ENCODE assay signal across 15 cellular contexts in genomic region chr17:55699178-55699865, GRCh38. TPM values are rescaled to one million over a fixed set of nuclear protein-coding genes. Genes with fewer than 3 reads are reported as not detected.
DNase-seq lines count a peak whose midpoint lies in the region; ATAC-seq and TF ChIP-seq lines count a peak whose summit lies in the region.
"Had no signal": no experiment of that assay in that cellular context is flagged by ENCODE, and none has a peak within 500 bp of the region (broad histone marks: within the 10 kb centered on the region; RNA-seq: fewer than 3 reads in every experiment).

No MANE protein-coding gene starts in this region.

- no peak overlapping the region for H3K27ac Mint-ChIP-seq in activated naive CD4-positive, alpha-beta T cell treated with anti-CD3 and anti-CD28 coated beads, Interleukin-2, amount 10 ng/mL, durations not matched to agents 7 days and 5 days
- H3K27ac Mint-ChIP-seq: activated T-helper 17 cell treated with anti-CD3 and anti-CD28 coated beads, Interleukin-2, amount 50 U/mL, for 72 hours had no signal

- CTCF ChIA-PET in activated naive CD4-positive, alpha-beta T cell treated with anti-CD3 and anti-CD28 coated beads, Interleukin-2, amount 10 ng/mL, durations not matched to agents 7 days and 5 days (lab: Charles Lee): no interaction called here

- H3K4me3 Mint-ChIP-seq in activated naive CD4-positive, alpha-beta T cell treated with anti-CD3 and anti-CD28 coated beads, Interleukin-2, amount 10 ng/mL, durations not matched to agents 7 days and 5 days: no peak overlapping the region
- H3K4me3 Mint-ChIP-seq: activated T-helper 17 cell treated with anti-CD3 and anti-CD28 coated beads, Interleukin-2, amount 50 U/mL, for 72 hours had no signal

- TF ChIP-seq CTCF in lung (IDR thresholded peaks at IDR 0.05; ENCODE audit: control extremely low read depth, extremely low read depth): no peak

- H3K27me3 Mint-ChIP-seq in activated naive CD4-positive, alpha-beta T cell treated with anti-CD3 and anti-CD28 coated beads, Interleukin-2, amount 10 ng/mL, durations not matched to agents 7 days and 5 days: peaks cover 22% of the 10 kb centered on the region

- H3K4me3 ChIP-seq in SJCRH30 (no peak overlapping the region), lung (no peak overlapping the region)
- H3K4me3 ChIP-seq: smooth muscle cell had no signal

- 63 to 76% methylated on average over 8 of the region's 8 CpGs for WGBS in lung, 2 donors

- DNase-seq in COLO668 (lab: John Stamatoyannopoulos, UW; ENCODE audit: unreplicated experiment): peak; percentile 1
- DNase-seq in DMS79 (lab: John Stamatoyannopoulos, UW): peak; percentile 40
- DNase-seq in SJCRH30: peak; percentile 85 to 94
- DNase-seq in lung (ENCODE audit: low spot score): peak; percentile 32
- DNase-seq in NK-92 (lab: John Stamatoyannopoulos, UW; ENCODE audit: unreplicated experiment): no peak
- no peak for DNase-seq in NCI-H82 treated with DMSO at 0.1 percent for 48 hours (lab: John Stamatoyannopoulos, UW; ENCODE audit: unreplicated experiment)
- DNase-seq in activated naive CD4-positive, alpha-beta T cell treated with anti-CD3 and anti-CD28 coated beads, Interleukin-2, amount 10 ng/mL, durations not matched to agents 7 days and 5 days: no peak
- DNase-seq: activated CD4-positive, alpha-beta T cell treated with anti-CD3 and anti-CD28 coated beads for 1 hour; head of caudate nucleus; MV-4-11; NCI-H446; T1000 had no signal

- H3K27me3 ChIP-seq in SJCRH30: no peaks in the 10 kb centered on the region
- no peaks in the 10 kb centered on the region for H3K27me3 ChIP-seq in lung (ENCODE audit: control insufficient read depth, insufficient read depth)

- H3K9me3 ChIP-seq in SJCRH30 (replicated peaks): no peaks in the 10 kb centered on the region
- H3K9me3 ChIP-seq in lung (ENCODE audit: control insufficient read depth in 2 of 2, insufficient read depth in 1 of 2, low read length in 1 of 2): no peaks in the 10 kb centered on the region

- ATAC-seq in lung (ENCODE audit: insufficient read depth, low FRiP score): no peak
- ATAC-seq: activated T-helper 17 cell treated with anti-CD3 and anti-CD28 coated beads, Interleukin-2, amount 50 U/mL, for 72 hours had no signal

- peaks cover 5% of the 10 kb centered on the region for H3K9me3 Mint-ChIP-seq in activated naive CD4-positive, alpha-beta T cell treated with anti-CD3 and anti-CD28 coated beads, Interleukin-2, amount 10 ng/mL, durations not matched to agents 7 days and 5 days

- no peaks in the 10 kb centered on the region for H3K36me3 Mint-ChIP-seq in activated naive CD4-positive, alpha-beta T cell treated with anti-CD3 and anti-CD28 coated beads, Interleukin-2, amount 10 ng/mL, durations not matched to agents 7 days and 5 days

- H3K36me3 ChIP-seq in SJCRH30 (no peaks in the 10 kb centered on the region), lung (ENCODE audit: control insufficient read depth in 2 of 2, insufficient read depth in 2 of 2, low read length in 2 of 2) (no peaks in the 10 kb centered on the region)

- peaks cover 30% of the 10 kb centered on the region for H3K4me1 ChIP-seq in SJCRH30
- no peaks in the 10 kb centered on the region for H3K4me1 ChIP-seq in lung (ENCODE audit: control insufficient read depth in 2 of 2, insufficient read depth in 2 of 2, low read length in 2 of 2)
- H3K4me1 ChIP-seq: parathyroid adenoma had no signal

- H3K27ac ChIP-seq in SJCRH30 (peak overlapping the region; percentile 51), lung (ENCODE audit: low read depth in 1 of 2, low read length in 1 of 2) (no peak overlapping the region)
- H3K27ac ChIP-seq: parathyroid adenoma had no signal

- H3K4me1 Mint-ChIP-seq in activated naive CD4-positive, alpha-beta T cell treated with anti-CD3 and anti-CD28 coated beads, Interleukin-2, amount 10 ng/mL, durations not matched to agents 7 days and 5 days: no peaks in the 10 kb centered on the region
- H3K4me1 Mint-ChIP-seq: activated T-helper 17 cell treated with anti-CD3 and anti-CD28 coated beads, Interleukin-2, amount 50 U/mL, for 72 hours had no signal

RNA-seq across cellular contexts. Expression of gene TMEM100, which starts 23.3 kb away (rescaled TPM):
- total RNA-seq in SJCRH30 (2014; rRNA removed; shearing (Covaris generic)): 1.0 and 1.3 TPM in 2 replicates
- total RNA-seq in lung: 10 to 100 TPM; 74.7 to 92.1 TPM
- polyA plus RNA-seq in lung: 100 to 1,000 TPM in 1 of 2 donors, 10 to 100 TPM in 1; 63.6 to 127 TPM
- total RNA-seq: activated T-helper 17 cell treated with anti-CD3 and anti-CD28 coated beads, Interleukin-2, amount 50 U/mL, for 72 hours had no signal

RNA-seq across cellular contexts. Expression of gene PCTP, which starts 51.5 kb away (rescaled TPM):
- total RNA-seq in SJCRH30 (2014; rRNA removed; shearing (Covaris generic)): 21.1 and 23.6 TPM in 2 replicates
- total RNA-seq in lung: 10 to 100 TPM; 14.3 to 23.8 TPM
- 10 to 100 TPM; 14.3 to 34.2 TPM for polyA plus RNA-seq in lung

Comparison
In these comparisons a context has a peak if more than half of its experiments do, and no peak if none do; other contexts are left out.
1. DNase-seq: peak in COLO668 (single experiment), DMS79 (single experiment), SJCRH30 (2 of 2) and lung (single experiment); none in NK-92 (single experiment), NCI-H82 treated with DMSO at 0.1 percent for 48 hours (single experiment) and activated naive CD4-positive, alpha-beta T cell treated with anti-CD3 and anti-CD28 coated beads, Interleukin-2, amount 10 ng/mL, durations not matched to agents 7 days and 5 days (single experiment).
2. RNA of gene TMEM100, which starts 23.3 kb away (total RNA-seq): 74.7 to 92.1 TPM in lung; 1.0 to 1.3 TPM in SJCRH30; every median in the first group is over 10 times any median in the second.